In genomic region chr10:69104994-69105790, GRCh38 we compare ENCODE assay signal across 21 cellular contexts. TPM values are rescaled to one million over a fixed set of nuclear protein-coding genes. Genes with fewer than 3 reads are reported as not detected.
DNase-seq lines count a peak whose midpoint lies in the region; ATAC-seq and TF ChIP-seq lines count a peak whose summit lies in the region.
"Had no signal": no experiment of that assay in that cellular context is flagged by ENCODE, and none has a peak within 500 bp of the region (broad histone marks: within the 10 kb centered on the region; RNA-seq: fewer than 3 reads in every experiment).

No MANE protein-coding gene starts in this region.

- H3K4me1 Mint-ChIP-seq in activated naive CD8-positive, alpha-beta T cell treated with anti-CD3 and anti-CD28 coated beads, Interleukin-2, amount 10 ng/mL, durations not matched to agents 7 days and 5 days, result peaks cover 18% of the 10 kb centered on the region
- peaks cover 24% of the 10 kb centered on the region for H3K4me1 Mint-ChIP-seq in activated naive CD8-positive, alpha-beta T cell treated with anti-CD3 and anti-CD28 coated beads for 36 hours
- peaks cover 34% of the 10 kb centered on the region for H3K4me1 Mint-ChIP-seq in stimulated activated effector memory CD8-positive, alpha-beta T cell treated with anti-CD3 and anti-CD28 coated beads, Interleukin-12 subunit alpha, Interleukin-12 subunit beta, amount 100 ng/mL, for 72 hours

- H3K4me3 Mint-ChIP-seq in activated naive CD8-positive, alpha-beta T cell treated with anti-CD3 and anti-CD28 coated beads, Interleukin-2, amount 10 ng/mL, durations not matched to agents 7 days and 5 days, result no peak overlapping the region
- H3K4me3 Mint-ChIP-seq in activated naive CD8-positive, alpha-beta T cell treated with anti-CD3 and anti-CD28 coated beads for 36 hours, result no peak overlapping the region
- H3K4me3 Mint-ChIP-seq in stimulated activated effector memory CD8-positive, alpha-beta T cell treated with anti-CD3 and anti-CD28 coated beads, Interleukin-12 subunit alpha, Interleukin-12 subunit beta, amount 100 ng/mL, for 72 hours, result no peak overlapping the region
- H3K4me3 Mint-ChIP-seq: neural crest cell; stimulated activated naive CD8-positive, alpha-beta T cell treated with anti-CD3 and anti-CD28 coated beads, Interleukin-15, Interleukin-2, amounts not matched to agents 100 ng/mL and 50 ng/mL, for 24 hours; T-helper 2 cell treated with Interferon-gamma antibody and Interleukin-4, amounts not matched to agents 5 μg/mL and 100 μg/mL, for 36 hours had no signal

- H3K27me3 Mint-ChIP-seq in activated naive CD8-positive, alpha-beta T cell treated with anti-CD3 and anti-CD28 coated beads, Interleukin-2, amount 10 ng/mL, durations not matched to agents 7 days and 5 days, result no peaks in the 10 kb centered on the region
- no peaks in the 10 kb centered on the region for H3K27me3 Mint-ChIP-seq in activated naive CD8-positive, alpha-beta T cell treated with anti-CD3 and anti-CD28 coated beads for 36 hours
- H3K27me3 Mint-ChIP-seq: stimulated activated naive CD8-positive, alpha-beta T cell treated with anti-CD3 and anti-CD28 coated beads, Interleukin-15, Interleukin-2, amounts not matched to agents 100 ng/mL and 50 ng/mL, for 24 hours had no signal

- peaks cover 25% of the 10 kb centered on the region for H3K36me3 Mint-ChIP-seq in activated naive CD8-positive, alpha-beta T cell treated with anti-CD3 and anti-CD28 coated beads, Interleukin-2, amount 10 ng/mL, durations not matched to agents 7 days and 5 days
- H3K36me3 Mint-ChIP-seq in activated naive CD8-positive, alpha-beta T cell treated with anti-CD3 and anti-CD28 coated beads for 36 hours, result peaks cover 35% of the 10 kb centered on the region
- peaks cover 77% of the 10 kb centered on the region for H3K36me3 Mint-ChIP-seq in stimulated activated effector memory CD8-positive, alpha-beta T cell treated with anti-CD3 and anti-CD28 coated beads, Interleukin-12 subunit alpha, Interleukin-12 subunit beta, amount 100 ng/mL, for 72 hours

- peak overlapping the region; percentile 13 for H3K27ac Mint-ChIP-seq in activated naive CD8-positive, alpha-beta T cell treated with anti-CD3 and anti-CD28 coated beads, Interleukin-2, amount 10 ng/mL, durations not matched to agents 7 days and 5 days
- H3K27ac Mint-ChIP-seq in activated naive CD8-positive, alpha-beta T cell treated with anti-CD3 and anti-CD28 coated beads for 36 hours, result no peak overlapping the region
- H3K27ac Mint-ChIP-seq in stimulated activated effector memory CD8-positive, alpha-beta T cell treated with anti-CD3 and anti-CD28 coated beads, Interleukin-12 subunit alpha, Interleukin-12 subunit beta, amount 100 ng/mL, for 72 hours, result peak overlapping the region; percentile 71
- H3K27ac Mint-ChIP-seq: stimulated activated naive CD8-positive, alpha-beta T cell treated with anti-CD3 and anti-CD28 coated beads, Interleukin-15, Interleukin-2, amounts not matched to agents 100 ng/mL and 50 ng/mL, for 24 hours; T-helper 2 cell treated with Interferon-gamma antibody and Interleukin-4, amounts not matched to agents 5 μg/mL and 100 μg/mL, for 36 hours had no signal

- POLR2A ChIA-PET in activated naive CD8-positive, alpha-beta T cell treated with anti-CD3 and anti-CD28 coated beads, Interleukin-2, amount 10 ng/mL, durations not matched to agents 7 days and 5 days (lab: Charles Lee), result interaction anchor here (1.0 kb wide), 1 partner anchor 9 kb away, joined by 3 read pairs; no protein-coding TSS in a partner anchor

- ATAC-seq in activated naive CD8-positive, alpha-beta T cell treated with anti-CD3 and anti-CD28 coated beads, Interleukin-2, amount 10 ng/mL, durations not matched to agents 7 days and 5 days (ENCODE audit: low read depth), result no peak
- ATAC-seq in stimulated activated effector memory CD8-positive, alpha-beta T cell treated with anti-CD3 and anti-CD28 coated beads, Interleukin-12 subunit alpha, Interleukin-12 subunit beta, amount 100 ng/mL, for 72 hours, result no peak
- ATAC-seq in GM18868 (IDR thresholded peaks at IDR 0.05; ENCODE audit: unreplicated experiment), result no peak
- ATAC-seq: activated naive CD4-positive, alpha-beta T cell treated with anti-CD3 and anti-CD28 coated beads, Interleukin-2, amount 50 U/mL, for 72 hours had no signal

- peak; percentile 27 for TF ChIP-seq POLR2A in erythroblast (IDR thresholded peaks at IDR 0.05; ENCODE audit: low read length)

- DNase-seq in activated naive CD8-positive, alpha-beta T cell treated with anti-CD3 and anti-CD28 coated beads, Interleukin-2, amount 10 ng/mL, durations not matched to agents 7 days and 5 days, result no peak
- no peak for DNase-seq in activated naive CD8-positive, alpha-beta T cell treated with anti-CD3 and anti-CD28 coated beads for 36 hours
- DNase-seq in MV-4-11 (lab: John Stamatoyannopoulos, UW) (peak; percentile 57), erythroblast (lab: John Stamatoyannopoulos, UW) (no peak), NCI-H526 (lab: John Stamatoyannopoulos, UW) (no peak), DMS 273 treated with DMSO at 0.1 percent for 48 hours (lab: John Stamatoyannopoulos, UW) (no peak)
- DNase-seq in stimulated activated effector memory CD8-positive, alpha-beta T cell treated with anti-CD3 and anti-CD28 coated beads, Interleukin-12 subunit alpha, Interleukin-12 subunit beta, amount 100 ng/mL, for 72 hours (ENCODE audit: low spot score in 2 of 2), result no peak
- DNase-seq: activated CD4-positive, alpha-beta T cell treated with anti-CD3 and anti-CD28 coated beads for 1 hour; C1 segment of cervical spinal cord; effector CD8-positive, alpha-beta T cell; NCI-H2029 treated with DMSO at 0.1 percent for 48 hours; NCI-H524; Peyer's patch; SHP77 treated with DMSO at 0.1 percent for 48 hours had no signal

- H3K9me3 Mint-ChIP-seq in activated naive CD8-positive, alpha-beta T cell treated with anti-CD3 and anti-CD28 coated beads, Interleukin-2, amount 10 ng/mL, durations not matched to agents 7 days and 5 days, result no peaks in the 10 kb centered on the region
- H3K9me3 Mint-ChIP-seq in activated naive CD8-positive, alpha-beta T cell treated with anti-CD3 and anti-CD28 coated beads for 36 hours, result no peaks in the 10 kb centered on the region
- H3K9me3 Mint-ChIP-seq in stimulated activated effector memory CD8-positive, alpha-beta T cell treated with anti-CD3 and anti-CD28 coated beads, Interleukin-12 subunit alpha, Interleukin-12 subunit beta, amount 100 ng/mL, for 72 hours, result no peaks in the 10 kb centered on the region
- H3K9me3 Mint-ChIP-seq: activated naive CD4-positive, alpha-beta T cell treated with anti-CD3 and anti-CD28 coated beads, Interleukin-2, amount 50 U/mL, for 72 hours; neural crest cell; stimulated activated naive CD8-positive, alpha-beta T cell treated with anti-CD3 and anti-CD28 coated beads, Interleukin-15, Interleukin-2, amounts not matched to agents 100 ng/mL and 50 ng/mL, for 24 hours; T-helper 2 cell treated with Interferon-gamma antibody and Interleukin-4, amounts not matched to agents 5 μg/mL and 100 μg/mL, for 36 hours had no signal

RNA-seq across cellular contexts. Expression of gene SRGN, which starts 17.3 kb away (rescaled TPM):
- total RNA-seq in activated naive CD8-positive, alpha-beta T cell treated with anti-CD3 and anti-CD28 coated beads, Interleukin-2, amount 10 ng/mL, durations not matched to agents 7 days and 5 days, result 100 to 1,000 TPM; 162 to 167 TPM
- total RNA-seq in activated naive CD8-positive, alpha-beta T cell treated with anti-CD3 and anti-CD28 coated beads for 36 hours, result 100 to 1,000 TPM; 264 to 278 TPM
- total RNA-seq: cardiac muscle cell, neural crest cell, smooth muscle cell had no signal

RNA-seq across cellular contexts. Expression of gene VPS26A, which starts 18.8 kb away (rescaled TPM):
- total RNA-seq in activated naive CD8-positive, alpha-beta T cell treated with anti-CD3 and anti-CD28 coated beads, Interleukin-2, amount 10 ng/mL, durations not matched to agents 7 days and 5 days, result 10 to 100 TPM; 46.7 to 49.7 TPM
- 10 to 100 TPM; 38.9 to 39.5 TPM for total RNA-seq in activated naive CD8-positive, alpha-beta T cell treated with anti-CD3 and anti-CD28 coated beads for 36 hours
